In genomic region chr18:48605408-48605845, GRCh38 we compare ENCODE assay signal across 1 cellular context.
TF ChIP-seq lines count a peak whose summit lies in the region.

No MANE protein-coding gene starts in this region.

TF ChIP-seq in HEK293, 187 proteins besides CTCF, POLR2A, EP300 and RAD21 (continued from another document and continues in another):
- peak; percentile 64 for TF ChIP-seq ZBTB44 (tag by site-specific recombination; IDR thresholded peaks at IDR 0.05)
- no peak for TF ChIP-seq ZNF704 (tag by site-specific recombination; IDR thresholded peaks at IDR 0.05)
- no peak for TF ChIP-seq ZNF621 (tag by site-specific recombination; IDR thresholded peaks at IDR 0.05)
- TF ChIP-seq PBX3 (CRISPR knock-in tag; IDR thresholded peaks at IDR 0.05), result no peak
- no peak for TF ChIP-seq HOXD13 (CRISPR knock-in tag; IDR thresholded peaks at IDR 0.05; ENCODE audit: borderline replicate concordance)
- no peak for TF ChIP-seq ZNF121 (tag by site-specific recombination; IDR thresholded peaks at IDR 0.05)
- TF ChIP-seq, protein P1, sequence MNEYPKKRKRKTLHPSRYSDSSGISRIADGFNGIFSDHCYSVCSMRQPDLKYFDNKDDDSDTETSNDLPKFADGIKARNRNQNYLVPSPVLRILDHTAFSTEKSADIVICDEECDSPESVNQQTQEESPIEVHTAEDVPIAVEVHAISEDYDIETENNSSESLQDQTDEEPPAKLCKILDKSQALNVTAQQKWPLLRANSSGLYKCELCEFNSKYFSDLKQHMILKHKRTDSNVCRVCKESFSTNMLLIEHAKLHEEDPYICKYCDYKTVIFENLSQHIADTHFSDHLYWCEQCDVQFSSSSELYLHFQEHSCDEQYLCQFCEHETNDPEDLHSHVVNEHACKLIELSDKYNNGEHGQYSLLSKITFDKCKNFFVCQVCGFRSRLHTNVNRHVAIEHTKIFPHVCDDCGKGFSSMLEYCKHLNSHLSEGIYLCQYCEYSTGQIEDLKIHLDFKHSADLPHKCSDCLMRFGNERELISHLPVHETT (tag by site-specific recombination; IDR thresholded peaks at IDR 0.05), result no peak
- no peak for TF ChIP-seq ZFP69B (tag by site-specific recombination; IDR thresholded peaks at IDR 0.05)
- no peak for TF ChIP-seq ZBTB11 (tag by site-specific recombination; conservative IDR thresholded peaks at IDR 0.05; ENCODE audit: low read depth)
- TF ChIP-seq RBAK (tag by site-specific recombination; IDR thresholded peaks at IDR 0.05), result no peak
- TF ChIP-seq ZNF426 (tag by site-specific recombination; IDR thresholded peaks at IDR 0.05), result no peak
- TF ChIP-seq ZNF132 (tag by site-specific recombination; IDR thresholded peaks at IDR 0.05; ENCODE audit: borderline replicate concordance), result no peak
- TF ChIP-seq, protein P2, sequence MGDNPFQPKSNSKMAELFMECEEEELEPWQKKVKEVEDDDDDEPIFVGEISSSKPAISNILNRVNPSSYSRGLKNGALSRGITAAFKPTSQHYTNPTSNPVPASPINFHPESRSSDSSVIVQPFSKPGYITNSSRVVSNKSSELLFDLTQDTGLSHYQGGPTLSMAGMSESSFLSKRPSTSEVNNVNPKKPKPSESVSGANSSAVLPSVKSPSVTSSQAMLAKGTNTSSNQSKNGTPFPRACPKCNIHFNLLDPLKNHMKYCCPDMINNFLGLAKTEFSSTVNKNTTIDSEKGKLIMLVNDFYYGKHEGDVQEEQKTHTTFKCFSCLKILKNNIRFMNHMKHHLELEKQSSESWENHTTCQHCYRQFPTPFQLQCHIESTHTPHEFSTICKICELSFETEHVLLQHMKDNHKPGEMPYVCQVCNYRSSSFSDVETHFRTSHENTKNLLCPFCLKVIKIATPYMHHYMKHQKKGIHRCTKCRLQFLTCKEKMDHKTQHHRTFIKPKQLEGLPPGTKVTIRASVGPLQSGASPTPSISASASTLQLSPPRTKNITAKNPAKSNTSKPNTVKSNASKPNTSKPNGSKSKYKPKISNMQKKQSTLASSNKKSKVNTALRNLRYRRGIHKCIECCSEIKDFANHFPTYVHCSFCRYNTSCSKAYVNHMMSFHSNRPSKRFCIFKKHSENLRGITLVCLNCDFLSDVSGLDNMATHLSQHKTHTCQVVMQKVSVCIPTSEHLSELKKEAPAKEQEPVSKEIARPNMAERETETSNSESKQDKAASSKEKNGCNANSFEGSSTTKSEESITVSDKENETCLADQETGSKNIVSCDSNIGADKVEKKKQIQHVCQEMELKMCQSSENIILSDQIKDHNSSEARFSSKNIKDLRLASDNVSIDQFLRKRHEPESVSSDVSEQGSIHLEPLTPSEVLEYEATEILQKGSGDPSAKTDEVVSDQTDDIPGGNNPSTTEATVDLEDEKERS (tag by site-specific recombination; IDR thresholded peaks at IDR 0.05), result no peak
- TF ChIP-seq ZNF792 (tag by site-specific recombination; IDR thresholded peaks at IDR 0.05), result no peak
- no peak for TF ChIP-seq ZNF302 (tag by site-specific recombination; IDR thresholded peaks at IDR 0.05; ENCODE audit: low read depth)
- no peak for TF ChIP-seq YY2 (tag by site-specific recombination; IDR thresholded peaks at IDR 0.05)
- TF ChIP-seq GLIS2 (tag by site-specific recombination; IDR thresholded peaks at IDR 0.05), result no peak
- TF ChIP-seq GLIS1 (tag by site-specific recombination; IDR thresholded peaks at IDR 0.05), result peak; percentile 69
- TF ChIP-seq ZNF239 (tag by site-specific recombination; IDR thresholded peaks at IDR 0.05), result no peak
- no peak for TF ChIP-seq ZNF624 (tag by site-specific recombination; IDR thresholded peaks at IDR 0.05)
- TF ChIP-seq ZNF561 (tag by site-specific recombination; IDR thresholded peaks at IDR 0.05; ENCODE audit: borderline replicate concordance), result 0 out of 2 replicates have a peak, but pooled peaks have one; percentile 47
- TF ChIP-seq ZNF596 (tag by site-specific recombination; IDR thresholded peaks at IDR 0.05), result no peak
- TF ChIP-seq ZNF623 (tag by site-specific recombination; IDR thresholded peaks at IDR 0.05), result no peak
- TF ChIP-seq ZSCAN30 (tag by site-specific recombination; IDR thresholded peaks at IDR 0.05), result no peak
- peak; percentile 93 for TF ChIP-seq ZNF660 (tag by site-specific recombination; IDR thresholded peaks at IDR 0.05)
- no peak for TF ChIP-seq ZFP3 (tag by site-specific recombination; IDR thresholded peaks at IDR 0.05; ENCODE audit: low read depth)
- TF ChIP-seq ZBTB17 (tag by site-specific recombination; IDR thresholded peaks at IDR 0.05), result no peak
- TF ChIP-seq, protein P3, sequence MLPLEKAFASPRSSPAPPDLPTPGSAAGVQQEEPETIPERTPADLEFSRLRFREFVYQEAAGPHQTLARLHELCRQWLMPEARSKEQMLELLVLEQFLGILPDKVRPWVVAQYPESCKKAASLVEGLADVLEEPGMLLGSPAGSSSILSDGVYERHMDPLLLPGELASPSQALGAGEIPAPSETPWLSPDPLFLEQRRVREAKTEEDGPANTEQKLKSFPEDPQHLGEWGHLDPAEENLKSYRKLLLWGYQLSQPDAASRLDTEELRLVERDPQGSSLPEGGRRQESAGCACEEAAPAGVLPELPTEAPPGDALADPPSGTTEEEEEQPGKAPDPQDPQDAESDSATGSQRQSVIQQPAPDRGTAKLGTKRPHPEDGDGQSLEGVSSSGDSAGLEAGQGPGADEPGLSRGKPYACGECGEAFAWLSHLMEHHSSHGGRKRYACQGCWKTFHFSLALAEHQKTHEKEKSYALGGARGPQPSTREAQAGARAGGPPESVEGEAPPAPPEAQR (tag by site-specific recombination; IDR thresholded peaks at IDR 0.05), result no peak
- TF ChIP-seq OSR2 (tag by site-specific recombination; IDR thresholded peaks at IDR 0.05), result peak; percentile 81
- TF ChIP-seq SCRT1 (tag by site-specific recombination; IDR thresholded peaks at IDR 0.05; ENCODE audit: borderline replicate concordance), result no peak
- TF ChIP-seq ZNF324 (tag by site-specific recombination; IDR thresholded peaks at IDR 0.05), result no peak
- TF ChIP-seq, protein P4, sequence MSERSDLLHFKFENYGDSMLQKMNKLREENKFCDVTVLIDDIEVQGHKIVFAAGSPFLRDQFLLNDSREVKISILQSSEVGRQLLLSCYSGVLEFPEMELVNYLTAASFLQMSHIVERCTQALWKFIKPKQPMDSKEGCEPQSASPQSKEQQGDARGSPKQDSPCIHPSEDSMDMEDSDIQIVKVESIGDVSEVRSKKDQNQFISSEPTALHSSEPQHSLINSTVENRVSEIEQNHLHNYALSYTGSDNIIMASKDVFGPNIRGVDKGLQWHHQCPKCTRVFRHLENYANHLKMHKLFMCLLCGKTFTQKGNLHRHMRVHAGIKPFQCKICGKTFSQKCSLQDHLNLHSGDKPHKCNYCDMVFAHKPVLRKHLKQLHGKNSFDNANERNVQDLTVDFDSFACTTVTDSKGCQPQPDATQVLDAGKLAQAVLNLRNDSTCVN (tag by site-specific recombination; optimal IDR thresholded peaks at IDR 0.05), result no peak
- no peak for TF ChIP-seq ZNF529 (tag by site-specific recombination; IDR thresholded peaks at IDR 0.05; ENCODE audit: insufficient replicate concordance)
- TF ChIP-seq SCRT2 (tag by site-specific recombination; IDR thresholded peaks at IDR 0.05), result no peak
- TF ChIP-seq, protein P5, sequence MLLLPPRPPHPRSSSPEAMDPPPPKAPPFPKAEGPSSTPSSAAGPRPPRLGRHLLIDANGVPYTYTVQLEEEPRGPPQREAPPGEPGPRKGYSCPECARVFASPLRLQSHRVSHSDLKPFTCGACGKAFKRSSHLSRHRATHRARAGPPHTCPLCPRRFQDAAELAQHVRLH (tag by site-specific recombination; IDR thresholded peaks at IDR 0.05), result 0 out of 2 replicates have a peak, but pooled peaks have one; percentile 44
- TF ChIP-seq, protein P6, sequence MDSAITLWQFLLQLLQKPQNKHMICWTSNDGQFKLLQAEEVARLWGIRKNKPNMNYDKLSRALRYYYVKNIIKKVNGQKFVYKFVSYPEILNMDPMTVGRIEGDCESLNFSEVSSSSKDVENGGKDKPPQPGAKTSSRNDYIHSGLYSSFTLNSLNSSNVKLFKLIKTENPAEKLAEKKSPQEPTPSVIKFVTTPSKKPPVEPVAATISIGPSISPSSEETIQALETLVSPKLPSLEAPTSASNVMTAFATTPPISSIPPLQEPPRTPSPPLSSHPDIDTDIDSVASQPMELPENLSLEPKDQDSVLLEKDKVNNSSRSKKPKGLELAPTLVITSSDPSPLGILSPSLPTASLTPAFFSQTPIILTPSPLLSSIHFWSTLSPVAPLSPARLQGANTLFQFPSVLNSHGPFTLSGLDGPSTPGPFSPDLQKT (IDR thresholded peaks at IDR 0.05; ENCODE audit: borderline replicate concordance, low read depth, low read length), result no peak
- peak; percentile 60 for TF ChIP-seq ZNF341 (tag by site-specific recombination; IDR thresholded peaks at IDR 0.05; ENCODE audit: low read depth)
- TF ChIP-seq, protein P7, sequence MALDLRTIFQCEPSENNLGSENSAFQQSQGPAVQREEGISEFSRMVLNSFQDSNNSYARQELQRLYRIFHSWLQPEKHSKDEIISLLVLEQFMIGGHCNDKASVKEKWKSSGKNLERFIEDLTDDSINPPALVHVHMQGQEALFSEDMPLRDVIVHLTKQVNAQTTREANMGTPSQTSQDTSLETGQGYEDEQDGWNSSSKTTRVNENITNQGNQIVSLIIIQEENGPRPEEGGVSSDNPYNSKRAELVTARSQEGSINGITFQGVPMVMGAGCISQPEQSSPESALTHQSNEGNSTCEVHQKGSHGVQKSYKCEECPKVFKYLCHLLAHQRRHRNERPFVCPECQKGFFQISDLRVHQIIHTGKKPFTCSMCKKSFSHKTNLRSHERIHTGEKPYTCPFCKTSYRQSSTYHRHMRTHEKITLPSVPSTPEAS (tag by site-specific recombination; IDR thresholded peaks at IDR 0.05), result no peak
- no peak for TF ChIP-seq ZNF76 (tag by site-specific recombination; IDR thresholded peaks at IDR 0.05; ENCODE audit: borderline replicate concordance, low read depth)
- TF ChIP-seq ZNF280C (tag by site-specific recombination; IDR thresholded peaks at IDR 0.05), result no peak
- TF ChIP-seq FEZF1 (tag by site-specific recombination; IDR thresholded peaks at IDR 0.05), result peak; percentile 43; the same call in 1 of the 2 replicates
- TF ChIP-seq ZNF366 (tag by site-specific recombination; conservative IDR thresholded peaks at IDR 0.05), result no peak
- TF ChIP-seq ZNF654 (tag by site-specific recombination; IDR thresholded peaks at IDR 0.05; ENCODE audit: low read depth), result peak; percentile 30
